Comparison of ENCODE assay signal across 26 cellular contexts in genomic region chr17:76350463-76350862, GRCh38.
"Had no signal": no experiment of that assay in that cellular context is flagged by ENCODE, and none has a peak within 500 bp of the region (broad histone marks: within the 10 kb centered on the region; RNA-seq: fewer than 3 reads in every experiment).

No MANE protein-coding gene starts in this region.

- DNase-seq: activated CD4-positive, alpha-beta T cell treated with anti-CD3 and anti-CD28 coated beads for 4 hours; activated CD4-positive, alpha-beta T cell treated with anti-CD3 and anti-CD28 coated beads, Interleukin-2, amount 50 U/mL, for 4 hours; activated gamma-delta T cell treated with Interleukin-2 at 50 U/mL for 16 hours; activated naive CD4-positive, alpha-beta T cell treated with anti-CD3 and anti-CD28 coated beads, Interleukin-2, amount 50 U/mL, for 16 hours; activated T-cell treated with anti-CD3 and anti-CD28 coated beads for 4 hours; amniotic stem cell; caudate nucleus; endodermal cell; foreskin melanocyte; heart right ventricle; mesendoderm; natural killer cell; ovary; stimulated activated CD4-positive, alpha-beta T cell treated with anti-CD3 and anti-CD28 coated beads, Interleukin-1b, Interleukin-23, amount 100 ng/mL, for 48 hours; stimulated activated CD4-positive, alpha-beta T cell treated with anti-CD3 and anti-CD28 coated beads, Interleukin-4, amount 100 ng/mL, for 4 hours; stimulated activated CD8-positive, alpha-beta memory T cell treated with anti-CD3 and anti-CD28 coated beads, Interleukin-4, amount 100 ng/mL, for 48 hours; stimulated activated naive B cell treated with anti-CD40 and anti-IgM and Interleukin-4, amounts not matched to agents 10 μg/mL and 1 μg/mL and 100 μg/mL, for 72 hours; stomach; T-helper 1 cell; tibial artery had no signal

- H3K9me3 Mint-ChIP-seq: dendritic cell treated with granulocyte-macrophage colony-stimulating factor and Interleukin-4, amounts not matched to agents 40 ng/mL and 50 ng/mL, for 4 days; endodermal cell; natural killer cell; stimulated activated naive B cell treated with anti-CD40 and anti-IgM and Interleukin-4, amounts not matched to agents 10 μg/mL and 1 μg/mL and 100 μg/mL, for 72 hours; T-helper 2 cell treated with Interferon-gamma antibody and Interleukin-4, amounts not matched to agents 5 μg/mL and 100 μg/mL, for 36 hours had no signal

- H3K4me3 ChIP-seq: esophagus muscularis mucosa, heart right ventricle, lung, ovary, prostate gland, smooth muscle cell, stomach, tibial artery had no signal

- H3K4me2 ChIP-seq: smooth muscle cell had no signal

- H3K27me3 Mint-ChIP-seq: dendritic cell treated with granulocyte-macrophage colony-stimulating factor and Interleukin-4, amounts not matched to agents 40 ng/mL and 50 ng/mL, for 4 days; stimulated activated naive B cell treated with anti-CD40 and anti-IgM and Interleukin-4, amounts not matched to agents 10 μg/mL and 1 μg/mL and 100 μg/mL, for 72 hours had no signal

- H3K9me3 ChIP-seq: esophagus muscularis mucosa, heart right ventricle, ovary, prostate gland, stomach, tibial artery had no signal

- H3K27me3 ChIP-seq: esophagus muscularis mucosa, heart right ventricle, ovary, stomach had no signal

- H3K4me3 Mint-ChIP-seq: dendritic cell treated with granulocyte-macrophage colony-stimulating factor and Interleukin-4, amounts not matched to agents 40 ng/mL and 50 ng/mL, for 4 days; endodermal cell; natural killer cell; stimulated activated naive B cell treated with anti-CD40 and anti-IgM and Interleukin-4, amounts not matched to agents 10 μg/mL and 1 μg/mL and 100 μg/mL, for 72 hours; T-helper 2 cell treated with Interferon-gamma antibody and Interleukin-4, amounts not matched to agents 5 μg/mL and 100 μg/mL, for 36 hours had no signal

- H3K36me3 ChIP-seq: ovary, prostate gland had no signal

- H3K27ac ChIP-seq: esophagus muscularis mucosa, ovary, prostate gland, stomach, tibial artery had no signal

- H3K4me1 ChIP-seq: prostate gland had no signal

- ATAC-seq: heart right ventricle; natural killer cell; stimulated activated naive B cell treated with anti-CD40 and anti-IgM and Interleukin-4, amounts not matched to agents 10 μg/mL and 1 μg/mL and 100 μg/mL, for 72 hours had no signal

- H3K27ac Mint-ChIP-seq: dendritic cell treated with granulocyte-macrophage colony-stimulating factor and Interleukin-4, amounts not matched to agents 40 ng/mL and 50 ng/mL, for 4 days; endodermal cell; natural killer cell; stimulated activated naive B cell treated with anti-CD40 and anti-IgM and Interleukin-4, amounts not matched to agents 10 μg/mL and 1 μg/mL and 100 μg/mL, for 72 hours; T-helper 2 cell treated with Interferon-gamma antibody and Interleukin-4, amounts not matched to agents 5 μg/mL and 100 μg/mL, for 36 hours had no signal
